ENCODE assay signal across 9 cellular contexts in genomic region chr1:10965621-10966226, GRCh38. TPM values are rescaled to one million over a fixed set of nuclear protein-coding genes. Genes with fewer than 3 reads are reported as not detected.
DNase-seq lines count a peak whose midpoint lies in the region; ATAC-seq and TF ChIP-seq lines count a peak whose summit lies in the region.
"Had no signal": no experiment of that assay in that cellular context is flagged by ENCODE, and none has a peak within 500 bp of the region (broad histone marks: within the 10 kb centered on the region; RNA-seq: fewer than 3 reads in every experiment).

No MANE protein-coding gene starts in this region.

- TF ChIP-seq CTCF in glutamatergic neuron (IDR thresholded peaks at IDR 0.05; ENCODE audit: partially characterized antibody, unreplicated experiment), result no peak

- peaks cover 66% of the 10 kb centered on the region for H3K27me3 Mint-ChIP-seq in central memory CD8-positive, alpha-beta T cell
- H3K27me3 Mint-ChIP-seq in stimulated activated memory B cell treated with anti-CD40 and anti-IgM and Interleukin-4, amounts not matched to agents 10 μg/mL and 1 μg/mL and 100 μg/mL, for 72 hours, result peaks cover 33% of the 10 kb centered on the region
- no peaks in the 10 kb centered on the region for H3K27me3 Mint-ChIP-seq in glutamatergic neuron (ENCODE audit: unreplicated experiment)

- peak; percentile 23 for DNase-seq in activated CD4-positive, alpha-beta T cell treated with anti-CD3 and anti-CD28 coated beads for 48 hours
- DNase-seq in activated CD4-positive, alpha-beta T cell treated with anti-CD3 and anti-CD28 coated beads, Interleukin-2, amount 50 U/mL, for 1 hour, result no peak
- DNase-seq in M059J (ENCODE audit: low read depth) (peak; percentile 25), glutamatergic neuron (no peak), NCI-H2107 (lab: John Stamatoyannopoulos, UW) (no peak)
- no peak for DNase-seq in central memory CD8-positive, alpha-beta T cell (ENCODE audit: low spot score in 2 of 2)
- DNase-seq: NCI-H774 had no signal

- peaks cover 2% of the 10 kb centered on the region for H3K36me3 Mint-ChIP-seq in central memory CD8-positive, alpha-beta T cell (ENCODE audit: insufficient read depth)
- no peaks in the 10 kb centered on the region for H3K36me3 Mint-ChIP-seq in stimulated activated memory B cell treated with anti-CD40 and anti-IgM and Interleukin-4, amounts not matched to agents 10 μg/mL and 1 μg/mL and 100 μg/mL, for 72 hours
- no peaks in the 10 kb centered on the region for H3K36me3 Mint-ChIP-seq in glutamatergic neuron (ENCODE audit: unreplicated experiment)

- no peak overlapping the region for H3K4me3 Mint-ChIP-seq in central memory CD8-positive, alpha-beta T cell
- H3K4me3 Mint-ChIP-seq in stimulated activated memory B cell treated with anti-CD40 and anti-IgM and Interleukin-4, amounts not matched to agents 10 μg/mL and 1 μg/mL and 100 μg/mL, for 72 hours, result no peak overlapping the region
- no peak overlapping the region for H3K4me3 Mint-ChIP-seq in glutamatergic neuron (ENCODE audit: unreplicated experiment)

- ATAC-seq in central memory CD8-positive, alpha-beta T cell (replicated peaks; ENCODE audit: extremely low read depth, poor library complexity, severe bottlenecking), result peak; percentile 45
- ATAC-seq in stimulated activated memory B cell treated with anti-CD40 and anti-IgM and Interleukin-4, amounts not matched to agents 10 μg/mL and 1 μg/mL and 100 μg/mL, for 72 hours, result peak; percentile 80
- no peak for ATAC-seq in HG02973 (IDR thresholded peaks at IDR 0.05; ENCODE audit: unreplicated experiment)

- H3K4me1 Mint-ChIP-seq in central memory CD8-positive, alpha-beta T cell, result peaks cover 12% of the 10 kb centered on the region
- H3K4me1 Mint-ChIP-seq in stimulated activated memory B cell treated with anti-CD40 and anti-IgM and Interleukin-4, amounts not matched to agents 10 μg/mL and 1 μg/mL and 100 μg/mL, for 72 hours, result peaks cover 70% of the 10 kb centered on the region
- peaks cover 4% of the 10 kb centered on the region for H3K4me1 Mint-ChIP-seq in glutamatergic neuron (ENCODE audit: low read depth, unreplicated experiment)

- H3K27ac Mint-ChIP-seq in central memory CD8-positive, alpha-beta T cell (ENCODE audit: low read depth), result no peak overlapping the region
- H3K27ac Mint-ChIP-seq in stimulated activated memory B cell treated with anti-CD40 and anti-IgM and Interleukin-4, amounts not matched to agents 10 μg/mL and 1 μg/mL and 100 μg/mL, for 72 hours, result peak overlapping the region; percentile 81
- no peak overlapping the region for H3K27ac Mint-ChIP-seq in glutamatergic neuron (ENCODE audit: unreplicated experiment)

- H3K9me3 Mint-ChIP-seq in central memory CD8-positive, alpha-beta T cell, result no peaks in the 10 kb centered on the region
- peaks cover 2% of the 10 kb centered on the region for H3K9me3 Mint-ChIP-seq in stimulated activated memory B cell treated with anti-CD40 and anti-IgM and Interleukin-4, amounts not matched to agents 10 μg/mL and 1 μg/mL and 100 μg/mL, for 72 hours
- H3K9me3 Mint-ChIP-seq in glutamatergic neuron (ENCODE audit: unreplicated experiment), result peaks cover 3% of the 10 kb centered on the region

RNA-seq across cellular contexts. Expression of gene TARDBP, which starts 46.7 kb away (rescaled TPM):
- 70.2 and 106 TPM in 2 replicates for total RNA-seq in M059J (2014; rRNA removed; shearing (Covaris generic))
- 161 TPM for total RNA-seq in glutamatergic neuron (ENCODE audit: unreplicated experiment)

Comparison
In these comparisons a context has a peak if more than half of its experiments do, and no peak if none do; other contexts are left out.
1. DNase-seq: peak in activated CD4-positive, alpha-beta T cell treated with anti-CD3 and anti-CD28 coated beads for 48 hours (single experiment) and M059J (single experiment); none in activated CD4-positive, alpha-beta T cell treated with anti-CD3 and anti-CD28 coated beads, Interleukin-2, amount 50 U/mL, for 1 hour (single experiment), central memory CD8-positive, alpha-beta T cell (0 of 2), glutamatergic neuron (single experiment) and NCI-H2107 (single experiment).